Comparison of ENCODE assay signal across 12 cellular contexts in genomic region chr11:104907521-104908185, GRCh38. TPM values are rescaled to one million over a fixed set of nuclear protein-coding genes. Genes with fewer than 3 reads are reported as not detected.
DNase-seq lines count a peak whose midpoint lies in the region; ATAC-seq and TF ChIP-seq lines count a peak whose summit lies in the region.
"Had no signal": no experiment of that assay in that cellular context is flagged by ENCODE, and none has a peak within 500 bp of the region (broad histone marks: within the 10 kb centered on the region; RNA-seq: fewer than 3 reads in every experiment).

No MANE protein-coding gene starts in this region.

- no peak overlapping the region for H3K9ac ChIP-seq in fibroblast of lung (ENCODE audit: insufficient read depth, low read length)

- H3K27ac ChIP-seq in fibroblast of lung (ENCODE audit: insufficient read depth, low read length): no peak overlapping the region
- H3K27ac ChIP-seq: pancreas had no signal

- no peaks in the 10 kb centered on the region for H3K4me1 ChIP-seq in fibroblast of lung (ENCODE audit: control insufficient read depth, extremely low read depth, insufficient read depth, low read length)
- H3K4me1 ChIP-seq: pancreas had no signal

- no peaks in the 10 kb centered on the region for H3K36me3 ChIP-seq in fibroblast of lung (ENCODE audit: control insufficient read depth, insufficient read depth, low read length)
- H3K36me3 ChIP-seq: pancreas had no signal

- no peak overlapping the region for H3K4me3 ChIP-seq in fibroblast of lung (replicated peaks in 1 of 4; ENCODE audit: control extremely low read depth in 1 of 4, insufficient read depth in 1 of 4, low read depth in 3 of 4, low read length in 4 of 4)
- H3K4me3 ChIP-seq: pancreas had no signal

- no peaks in the 10 kb centered on the region for H3K79me2 ChIP-seq in fibroblast of lung (ENCODE audit: control insufficient read depth, insufficient read depth, low read length)

- peak; percentile 87 for ATAC-seq in GM18520 (IDR thresholded peaks at IDR 0.05; ENCODE audit: unreplicated experiment)
- peak; percentile 81 for ATAC-seq in GM21515 (IDR thresholded peaks at IDR 0.05; ENCODE audit: unreplicated experiment)
- peak; percentile 75 for ATAC-seq in HG03342 (IDR thresholded peaks at IDR 0.05; ENCODE audit: unreplicated experiment)
- no peak for ATAC-seq in HG03108 (IDR thresholded peaks at IDR 0.05; ENCODE audit: unreplicated experiment)
- ATAC-seq: left cardiac atrium, pancreas had no signal

- no peaks in the 10 kb centered on the region for H3K27me3 ChIP-seq in fibroblast of lung (ENCODE audit: control insufficient read depth, insufficient read depth, low read length)
- H3K27me3 ChIP-seq: pancreas had no signal

- no peak overlapping the region for H3K4me2 ChIP-seq in fibroblast of lung (ENCODE audit: extremely low read depth, insufficient read depth, low read length)

- DNase-seq in fibroblast of lung (ENCODE audit: low read depth in 2 of 2) (peak; percentile 61 to 85), retina (no peak), COLO829 (ENCODE audit: low spot score) (no peak), NCI-H1105 treated with DMSO at 0.1 percent for 48 hours (lab: John Stamatoyannopoulos, UW) (no peak)
- DNase-seq: KG1, left cardiac atrium, pancreas had no signal

- no peak overlapping the region for H2AFZ ChIP-seq in fibroblast of lung (ENCODE audit: low read length)

- H3K9me3 ChIP-seq in fibroblast of lung (ENCODE audit: control insufficient read depth, insufficient read depth, low read depth, low read length): no peaks in the 10 kb centered on the region
- H3K9me3 ChIP-seq: pancreas had no signal

- no peaks in the 10 kb centered on the region for H4K20me1 ChIP-seq in fibroblast of lung (ENCODE audit: control insufficient read depth, extremely low read depth, insufficient read depth, low read length)

- no peak for TF ChIP-seq CTCF in fibroblast of lung (conservative IDR thresholded peaks at IDR 0.05 in 1 of 2, IDR thresholded peaks at IDR 0.05 in 1 of 2; ENCODE audit: low read depth in 1 of 2, low read length in 2 of 2)

RNA-seq across cellular contexts. Expression of gene CASP12, which starts 9.4 kb away (rescaled TPM):
- total RNA-seq in fibroblast of lung: 0.17 and 0.26 TPM in 2 replicates
- polyA plus RNA-seq in fibroblast of lung: 0.09 TPM in 1 of 2 replicates, not detected in the other
- not detected in 2 replicates for polyA plus RNA-seq in fibroblast of lung (2012)
- not detected in 2 replicates for polyA minus RNA-seq in fibroblast of lung (ENCODE audit: low replicate concordance)
- total RNA-seq: H1 had no signal
- polyA plus RNA-seq: H1 had no signal

Comparison
In these comparisons a context has a peak if more than half of its experiments do, and no peak if none do; other contexts are left out.
1. DNase-seq: peak in fibroblast of lung (2 of 2); none in retina (single experiment), COLO829 (single experiment) and NCI-H1105 treated with DMSO at 0.1 percent for 48 hours (single experiment).